Comparison of ENCODE assay signal across 17 cellular contexts in the genomic region with DNA sequence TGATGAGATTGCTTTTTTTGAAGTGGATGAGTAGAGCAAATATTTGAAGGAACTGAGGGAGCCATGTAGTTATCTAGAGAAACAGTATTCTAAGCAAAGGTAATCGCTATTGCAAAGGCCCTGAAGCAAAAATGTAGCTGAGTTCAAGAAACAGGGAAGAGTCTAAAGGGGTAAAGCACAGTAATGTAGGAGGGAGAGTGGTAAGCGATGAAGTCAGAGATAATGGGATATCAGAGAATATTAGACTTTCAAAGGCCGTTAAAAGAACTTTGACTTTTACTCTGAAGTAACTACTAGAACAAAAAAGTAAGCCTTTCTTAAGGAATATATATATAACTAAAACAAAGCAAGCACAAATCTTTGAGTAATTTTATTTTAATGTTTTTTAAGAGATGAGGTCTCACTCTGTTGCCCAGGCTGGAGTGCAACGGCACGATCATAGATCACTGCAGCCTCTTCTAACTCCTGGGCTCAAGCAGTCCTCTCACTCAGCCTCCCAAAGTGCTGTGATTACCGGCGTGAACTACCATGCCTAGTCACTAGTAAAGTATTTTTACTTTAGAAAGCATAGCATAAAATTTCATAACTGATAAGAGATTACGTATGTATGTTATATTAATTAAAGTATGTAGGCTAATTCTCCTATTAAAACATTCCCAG.
A peak's percentile ranks its signal among the peaks of the same experiment; 100 is the strongest.
DNase-seq lines count a peak whose midpoint lies in the region; ATAC-seq and TF ChIP-seq lines count a peak whose summit lies in the region.
"Had no signal": no experiment of that assay in that cellular context is flagged by ENCODE, and none has a peak within 500 bp of the region (broad histone marks: within the 10 kb centered on the region; RNA-seq: fewer than 3 reads in every experiment).

No MANE protein-coding gene starts in this region.

- peak overlapping the region; percentile 65; the same call in 1 of the 2 replicates for H3K27ac Mint-ChIP-seq in WTC11
- H3K27ac Mint-ChIP-seq: activated CD4-positive, alpha-beta memory T cell treated with anti-CD3 and anti-CD28 coated beads, Interleukin-2, amount 10 ng/mL, durations not matched to agents 7 days and 5 days; activated naive CD8-positive, alpha-beta T cell treated with anti-CD3 and anti-CD28 coated beads, Interleukin-2, amount 10 ng/mL, durations not matched to agents 7 days and 5 days had no signal

- H3K79me2 ChIP-seq in MM.1S (ENCODE audit: low read length) (no peaks in the 10 kb centered on the region), OCI-LY7 (ENCODE audit: insufficient read depth, low read depth, low read length) (no peaks in the 10 kb centered on the region)

- H4K20me1 ChIP-seq in MM.1S (ENCODE audit: insufficient read depth, low read length) (no peaks in the 10 kb centered on the region), OCI-LY7 (ENCODE audit: insufficient read depth, low read length) (no peaks in the 10 kb centered on the region)

- H2AFZ ChIP-seq in MM.1S (ENCODE audit: low read length) (no peak overlapping the region), OCI-LY7 (ENCODE audit: low read length) (no peak overlapping the region)
- H2AFZ ChIP-seq: GM23338 had no signal

- peaks cover 56 to 63% of the 10 kb centered on the region in 2 donors for H3K4me1 ChIP-seq in gastrocnemius medialis
- no peaks in the 10 kb centered on the region for H3K4me1 ChIP-seq in MM.1S (ENCODE audit: low read length)
- H3K4me1 ChIP-seq in OCI-LY7 (ENCODE audit: insufficient read depth, low read length, poor library complexity, severe bottlenecking), result no peaks in the 10 kb centered on the region
- H3K4me1 ChIP-seq in colonic mucosa, result peaks cover 5% of the 10 kb centered on the region

- DNase-seq in ELR (ENCODE audit: low read depth) (peak; percentile 28), WTC11 (ENCODE audit: low spot score) (no peak), fibroblast of villous mesenchyme (ENCODE audit: low read depth) (peak; percentile 53), gastrocnemius medialis (no peak), MM.1S (no peak), OCI-LY7 (ENCODE audit: low spot score) (no peak), colonic mucosa (no peak)
- DNase-seq: activated CD4-positive, alpha-beta memory T cell treated with anti-CD3 and anti-CD28 coated beads, Interleukin-2, amount 10 ng/mL, durations not matched to agents 7 days and 5 days; activated naive CD8-positive, alpha-beta T cell treated with anti-CD3 and anti-CD28 coated beads, Interleukin-2, amount 10 ng/mL, durations not matched to agents 7 days and 5 days; activated T-cell treated with anti-CD3 and anti-CD28 coated beads, Interleukin-2, amount 50 U/mL, for 48 hours; NCI-H2029 treated with DMSO at 0.1 percent for 48 hours; NCI-H526 treated with DMSO at 0.1 percent for 48 hours; Peyer's patch; SW 1271 had no signal

- H3K27ac ChIP-seq in gastrocnemius medialis (peak overlapping the region in 3 of 4 donors; percentile 8 to 37 (median 17)), MM.1S (ENCODE audit: low read length) (no peak overlapping the region), OCI-LY7 (ENCODE audit: low read depth, low read length, poor library complexity, severe bottlenecking) (no peak overlapping the region), colonic mucosa (no peak overlapping the region)
- H3K27ac ChIP-seq: Peyer's patch, VCaP had no signal

- TF ChIP-seq POLR2A in gastrocnemius medialis (IDR thresholded peaks at IDR 0.05), result no peak

- H3K9ac ChIP-seq in MM.1S (ENCODE audit: low read length) (no peak overlapping the region), colonic mucosa (ENCODE audit: low read depth in 2 of 2, low read length in 2 of 2) (no peak overlapping the region)

- no peaks in the 10 kb centered on the region for H3K27me3 Mint-ChIP-seq in WTC11 (ENCODE audit: low read depth)
- H3K27me3 Mint-ChIP-seq: activated CD4-positive, alpha-beta memory T cell treated with anti-CD3 and anti-CD28 coated beads, Interleukin-2, amount 10 ng/mL, durations not matched to agents 7 days and 5 days; activated naive CD8-positive, alpha-beta T cell treated with anti-CD3 and anti-CD28 coated beads, Interleukin-2, amount 10 ng/mL, durations not matched to agents 7 days and 5 days had no signal

- no peaks in the 10 kb centered on the region for H3K36me3 Mint-ChIP-seq in WTC11
- H3K36me3 Mint-ChIP-seq: activated naive CD8-positive, alpha-beta T cell treated with anti-CD3 and anti-CD28 coated beads, Interleukin-2, amount 10 ng/mL, durations not matched to agents 7 days and 5 days had no signal

- ATAC-seq in WTC11 (no peak), gastrocnemius medialis (no peak), HG03354 (IDR thresholded peaks at IDR 0.05; ENCODE audit: poor library complexity, severe bottlenecking, unreplicated experiment) (no peak)
- ATAC-seq: GM23338 had no signal

- H3K9me3 ChIP-seq in gastrocnemius medialis (no peaks in the 10 kb centered on the region), MM.1S (replicated peaks; ENCODE audit: insufficient read depth, low read length) (no peaks in the 10 kb centered on the region), OCI-LY7 (ENCODE audit: low read length) (no peaks in the 10 kb centered on the region), colonic mucosa (no peaks in the 10 kb centered on the region)
- H3K9me3 ChIP-seq: Peyer's patch had no signal

- peaks cover 37% of the 10 kb centered on the region for H3K4me1 Mint-ChIP-seq in WTC11
- H3K4me1 Mint-ChIP-seq: activated CD4-positive, alpha-beta memory T cell treated with anti-CD3 and anti-CD28 coated beads, Interleukin-2, amount 10 ng/mL, durations not matched to agents 7 days and 5 days; activated naive CD8-positive, alpha-beta T cell treated with anti-CD3 and anti-CD28 coated beads, Interleukin-2, amount 10 ng/mL, durations not matched to agents 7 days and 5 days had no signal

- H3K4me3 ChIP-seq in fibroblast of villous mesenchyme (ENCODE audit: low read depth, low read length), result peak overlapping the region; percentile 9
- H3K4me3 ChIP-seq in gastrocnemius medialis, result peak overlapping the region; percentile 3 to 23 (median 7)
- no peak overlapping the region for H3K4me3 ChIP-seq in MM.1S (ENCODE audit: low read length)
- no peak overlapping the region for H3K4me3 ChIP-seq in OCI-LY7 (ENCODE audit: low read depth, low read length, poor library complexity, severe bottlenecking)
- no peak overlapping the region for H3K4me3 ChIP-seq in colonic mucosa
- H3K4me3 ChIP-seq: GM23338, Peyer's patch had no signal

- intact Hi-C loops in gastrocnemius medialis (cut with DNase I; ENCODE audit: low total_unique reads), result loop anchor here (10.0 kb wide), 1 partner anchor 207 kb away; the partner anchor contains the start of gene MICU1
- intact Hi-C loops in OCI-LY7 (cut with micrococcal nuclease; ENCODE audit: unreplicated experiment), result loop anchor here (10.0 kb wide), 1 partner anchor 137 kb away; the partner anchor contains the start of gene MCU
- intact Hi-C loops in colonic mucosa (cut with DNase I), result loop anchor here (5.0 kb wide), 1 partner anchor 135 kb away; no protein-coding TSS in a partner anchor

- in situ Hi-C loops in gastrocnemius medialis (cut with MboI; ENCODE audit: low sequenced_read_pairs in 4 of 4), result loop anchor here (5.0 to 10.0 kb wide), 4 partner anchors 127 to 470 kb away; no protein-coding TSS in a partner anchor

- no peaks in the 10 kb centered on the region for H3K9me2 ChIP-seq in MM.1S (replicated peaks; ENCODE audit: insufficient read depth, low read length)
- H3K9me2 ChIP-seq in OCI-LY7 (ENCODE audit: insufficient read depth, low read length), result no peaks in the 10 kb centered on the region

- H3K36me3 ChIP-seq in gastrocnemius medialis (peaks cover 0 to 7% of the 10 kb centered on the region in 2 donors), MM.1S (replicated peaks; ENCODE audit: insufficient read depth, low read length) (no peaks in the 10 kb centered on the region), OCI-LY7 (ENCODE audit: insufficient read depth, low read length) (no peaks in the 10 kb centered on the region), colonic mucosa (no peaks in the 10 kb centered on the region)

- TF ChIP-seq CTCF in WTC11 (IDR thresholded peaks at IDR 0.05), result no peak
- no peak for TF ChIP-seq CTCF in fibroblast of villous mesenchyme (IDR thresholded peaks at IDR 0.05; ENCODE audit: insufficient read depth, low read depth, low read length)
- TF ChIP-seq CTCF in gastrocnemius medialis (IDR thresholded peaks at IDR 0.05 in 4 of 5, conservative IDR thresholded peaks at IDR 0.05 in 1 of 5), result no peak
- no peak for TF ChIP-seq CTCF in MM.1S (IDR thresholded peaks at IDR 0.05; ENCODE audit: low read length)
- no peak for TF ChIP-seq CTCF in OCI-LY7 (conservative IDR thresholded peaks at IDR 0.05; ENCODE audit: low read length)
- no peak for TF ChIP-seq CTCF in colonic mucosa (IDR thresholded peaks at IDR 0.05)

- POLR2A ChIA-PET in WTC11 (lab: Charles Lee) (no interaction called here), OCI-LY7 (lab: Charles Lee) (interaction anchor here (0.6 kb wide), 1 partner anchor 246 kb away, joined by 4 read pairs; no protein-coding TSS in a partner anchor)

- H3K9me3 Mint-ChIP-seq in WTC11, result no peaks in the 10 kb centered on the region
- H3K9me3 Mint-ChIP-seq: activated CD4-positive, alpha-beta memory T cell treated with anti-CD3 and anti-CD28 coated beads, Interleukin-2, amount 10 ng/mL, durations not matched to agents 7 days and 5 days; activated naive CD8-positive, alpha-beta T cell treated with anti-CD3 and anti-CD28 coated beads, Interleukin-2, amount 10 ng/mL, durations not matched to agents 7 days and 5 days; GM23338 had no signal

- no TSS peak for BruUV-seq in OCI-LY7 (replicated peaks; lab: Mats Ljungman, UMichigan)

- no peak overlapping the region for H3K4me3 Mint-ChIP-seq in WTC11
- H3K4me3 Mint-ChIP-seq: activated CD4-positive, alpha-beta memory T cell treated with anti-CD3 and anti-CD28 coated beads, Interleukin-2, amount 10 ng/mL, durations not matched to agents 7 days and 5 days; activated naive CD8-positive, alpha-beta T cell treated with anti-CD3 and anti-CD28 coated beads, Interleukin-2, amount 10 ng/mL, durations not matched to agents 7 days and 5 days; GM23338 had no signal

- CTCF ChIA-PET in WTC11 (lab: Charles Lee) (interaction anchor here (3.9 kb wide), 1 partner anchor 467 kb away, joined by 38 read pairs; no protein-coding TSS in a partner anchor), OCI-LY7 (lab: Charles Lee; ENCODE audit: unreplicated experiment) (no interaction called here)

- H3K4me2 ChIP-seq in MM.1S (ENCODE audit: low read depth, low read length), result no peak overlapping the region
- H3K4me2 ChIP-seq in OCI-LY7 (ENCODE audit: low read length), result no peak overlapping the region
- H3K4me2 ChIP-seq: GM23338 had no signal

- no peaks in the 10 kb centered on the region for H3F3A ChIP-seq in MM.1S (ENCODE audit: insufficient read depth, low read length)

- no peaks in the 10 kb centered on the region for H3K27me3 ChIP-seq in gastrocnemius medialis
- H3K27me3 ChIP-seq in MM.1S (replicated peaks; ENCODE audit: insufficient read depth, low read length), result no peaks in the 10 kb centered on the region
- no peaks in the 10 kb centered on the region for H3K27me3 ChIP-seq in colonic mucosa
- H3K27me3 ChIP-seq: Peyer's patch had no signal

Comparison
In these comparisons a context has a peak if more than half of its experiments do, and no peak if none do; other contexts are left out.
1. DNase-seq: peak in ELR (single experiment) and fibroblast of villous mesenchyme (single experiment); none in WTC11 (single experiment), gastrocnemius medialis (0 of 2), MM.1S (single experiment), OCI-LY7 (single experiment) and colonic mucosa (single experiment).
2. H3K4me3 ChIP-seq: peak in fibroblast of villous mesenchyme (single experiment) and gastrocnemius medialis (4 of 4); none in MM.1S (single experiment), OCI-LY7 (single experiment) and colonic mucosa (single experiment).
3. H3K27ac ChIP-seq: peak in gastrocnemius medialis (3 of 4); none in MM.1S (single experiment), OCI-LY7 (single experiment) and colonic mucosa (single experiment).